Comparison of ENCODE assay signal across 9 cellular contexts in the genomic region with DNA sequence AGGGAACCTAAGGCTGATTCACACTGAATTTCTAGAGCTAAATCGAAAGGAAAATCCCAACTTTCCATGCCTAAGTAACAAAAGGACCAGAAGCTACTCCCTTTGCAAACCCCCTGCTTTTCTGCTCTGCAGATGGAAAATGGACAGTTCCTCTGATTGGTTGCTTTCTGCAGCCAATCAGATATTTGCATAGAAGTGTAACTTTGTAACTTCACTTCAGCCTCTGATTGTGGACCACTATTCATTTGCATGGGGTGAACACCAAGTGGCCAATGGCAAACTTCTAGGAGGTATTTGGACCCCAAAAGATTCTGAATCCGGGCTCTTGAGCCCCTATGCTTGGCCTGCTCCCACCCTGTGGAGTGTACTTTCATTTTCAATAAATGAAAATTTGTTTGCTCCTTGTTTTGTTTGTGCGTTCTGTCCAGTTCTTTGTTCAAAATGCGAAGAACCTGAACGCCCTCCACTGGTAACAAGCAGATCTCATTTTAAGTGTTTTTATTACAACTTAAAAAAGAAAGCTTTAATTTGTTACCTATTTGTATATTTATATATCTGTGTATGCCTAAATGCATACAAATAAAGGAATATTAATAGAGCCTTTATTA. TPM values are rescaled to one million over a fixed set of nuclear protein-coding genes. Genes with fewer than 3 reads are reported as not detected.
DNase-seq lines count a peak whose midpoint lies in the region; ATAC-seq and TF ChIP-seq lines count a peak whose summit lies in the region.
"Had no signal": no experiment of that assay in that cellular context is flagged by ENCODE, and none has a peak within 500 bp of the region (broad histone marks: within the 10 kb centered on the region; RNA-seq: fewer than 3 reads in every experiment).

No MANE protein-coding gene starts in this region.

- H3K9me3 ChIP-seq in right lobe of liver: no peaks in the 10 kb centered on the region

- WGBS in right lobe of liver (ENCODE audit: insufficient coverage, low coverage, low lambda C conversion rate, missing lambda C conversion rate): 40% methylated on average over 5 of the region's 5 CpGs

- peak overlapping the region; percentile 27 for H3K4me3 ChIP-seq in AG09309 (ENCODE audit: control insufficient read depth, low read depth, low read length)
- peak overlapping the region; percentile 40 for H3K4me3 ChIP-seq in WI38 (ENCODE audit: low read depth, low read length)
- peak overlapping the region in 2 of 3 donors; percentile 26 to 28 for H3K4me3 ChIP-seq in right lobe of liver

- peaks cover 36% of the 10 kb centered on the region for H3K4me1 Mint-ChIP-seq in HFFc6 (ENCODE audit: low read depth)
- H3K4me1 Mint-ChIP-seq in activated CD4-positive, alpha-beta memory T cell treated with anti-CD3 and anti-CD28 coated beads for 36 hours (ENCODE audit: low read depth): no peaks in the 10 kb centered on the region
- H3K4me1 Mint-ChIP-seq: stimulated activated effector memory CD8-positive, alpha-beta T cell treated with anti-CD3 and anti-CD28 coated beads, Interleukin-12 subunit alpha, Interleukin-12 subunit beta, amount 100 ng/mL, for 72 hours had no signal

- DNase-seq in AG09309 (ENCODE audit: low read depth): peak; percentile 37
- DNase-seq in HFFc6: peak; percentile 55
- peak in 1 of 3 donors; percentile 21 for DNase-seq in right lobe of liver
- no peak for DNase-seq in NCI-H524 (lab: John Stamatoyannopoulos, UW)
- DNase-seq in activated CD4-positive, alpha-beta memory T cell treated with anti-CD3 and anti-CD28 coated beads for 36 hours: no peak
- DNase-seq in NCI-H1436 (lab: John Stamatoyannopoulos, UW): no peak

- peaks cover 4% of the 10 kb centered on the region for H3K27me3 Mint-ChIP-seq in HFFc6 (ENCODE audit: insufficient read depth)
- H3K27me3 Mint-ChIP-seq in activated CD4-positive, alpha-beta memory T cell treated with anti-CD3 and anti-CD28 coated beads for 36 hours: peaks cover 9% of the 10 kb centered on the region

- H3K27ac Mint-ChIP-seq in HFFc6: peak overlapping the region; percentile 43; the same call in 1 of the 2 replicates
- H3K27ac Mint-ChIP-seq in activated CD4-positive, alpha-beta memory T cell treated with anti-CD3 and anti-CD28 coated beads for 36 hours: no peak overlapping the region
- H3K27ac Mint-ChIP-seq: stimulated activated effector memory CD8-positive, alpha-beta T cell treated with anti-CD3 and anti-CD28 coated beads, Interleukin-12 subunit alpha, Interleukin-12 subunit beta, amount 100 ng/mL, for 72 hours had no signal

- POLR2A ChIA-PET in activated CD4-positive, alpha-beta memory T cell treated with anti-CD3 and anti-CD28 coated beads for 36 hours (lab: Charles Lee): no interaction called here

- intact Hi-C loops in right lobe of liver (cut with DNase I): no loop called here
- intact Hi-C loops in activated CD4-positive, alpha-beta memory T cell treated with anti-CD3 and anti-CD28 coated beads for 36 hours (cut with micrococcal nuclease): no loop called here

- H3K27ac ChIP-seq in right lobe of liver: no peak overlapping the region

- CTCF ChIA-PET in activated CD4-positive, alpha-beta memory T cell treated with anti-CD3 and anti-CD28 coated beads for 36 hours (lab: Charles Lee): interaction anchor here (1.0 to 5.4 kb wide), 8 partner anchors 8 to 425 kb away, joined by 3 to 115 read pairs (median 6); a partner anchor contains a TSS

- peak; percentile 50 for TF ChIP-seq CTCF in AG09309 (IDR thresholded peaks at IDR 0.05; ENCODE audit: control insufficient read depth, insufficient read depth, low read depth, low read length, missing control alignments)
- peak; percentile 80 for TF ChIP-seq CTCF in HFFc6 (IDR thresholded peaks at IDR 0.05)
- TF ChIP-seq CTCF in WI38 (IDR thresholded peaks at IDR 0.05; ENCODE audit: low read depth, low read length): 0 out of 2 replicates have a peak, but pooled peaks have one; percentile 22
- TF ChIP-seq CTCF in right lobe of liver (IDR thresholded peaks at IDR 0.05): peak; percentile 32 to 44 (median 39)

- TF ChIP-seq POLR2A in right lobe of liver (IDR thresholded peaks at IDR 0.05): no peak

- H3K36me3 Mint-ChIP-seq in HFFc6 (ENCODE audit: low read depth): no peaks in the 10 kb centered on the region
- H3K36me3 Mint-ChIP-seq in activated CD4-positive, alpha-beta memory T cell treated with anti-CD3 and anti-CD28 coated beads for 36 hours: no peaks in the 10 kb centered on the region
- H3K36me3 Mint-ChIP-seq: stimulated activated effector memory CD8-positive, alpha-beta T cell treated with anti-CD3 and anti-CD28 coated beads, Interleukin-12 subunit alpha, Interleukin-12 subunit beta, amount 100 ng/mL, for 72 hours had no signal

- peak overlapping the region; percentile 90 for H3K4me3 Mint-ChIP-seq in HFFc6
- H3K4me3 Mint-ChIP-seq in activated CD4-positive, alpha-beta memory T cell treated with anti-CD3 and anti-CD28 coated beads for 36 hours: no peak overlapping the region
- H3K4me3 Mint-ChIP-seq: stimulated activated effector memory CD8-positive, alpha-beta T cell treated with anti-CD3 and anti-CD28 coated beads, Interleukin-12 subunit alpha, Interleukin-12 subunit beta, amount 100 ng/mL, for 72 hours had no signal

- H3K27me3 ChIP-seq in right lobe of liver: no peaks in the 10 kb centered on the region

- ATAC-seq in right lobe of liver: peak; percentile 33 to 61 (median 46)
- ATAC-seq in GM21723 (IDR thresholded peaks at IDR 0.05; ENCODE audit: unreplicated experiment): no peak
- ATAC-seq: stimulated activated effector memory CD8-positive, alpha-beta T cell treated with anti-CD3 and anti-CD28 coated beads, Interleukin-12 subunit alpha, Interleukin-12 subunit beta, amount 100 ng/mL, for 72 hours had no signal

- no peaks in the 10 kb centered on the region for H3K36me3 ChIP-seq in right lobe of liver

- no peaks in the 10 kb centered on the region for H3K9me3 Mint-ChIP-seq in HFFc6
- no peaks in the 10 kb centered on the region for H3K9me3 Mint-ChIP-seq in activated CD4-positive, alpha-beta memory T cell treated with anti-CD3 and anti-CD28 coated beads for 36 hours
- H3K9me3 Mint-ChIP-seq: stimulated activated effector memory CD8-positive, alpha-beta T cell treated with anti-CD3 and anti-CD28 coated beads, Interleukin-12 subunit alpha, Interleukin-12 subunit beta, amount 100 ng/mL, for 72 hours had no signal

- H3K4me1 ChIP-seq in right lobe of liver: no peaks in the 10 kb centered on the region

RNA-seq across cellular contexts. Expression of a gene that starts 6.4 kb away (rescaled TPM):
- 10 to 100 TPM; 16.0 to 27.1 (median 24.8) TPM for total RNA-seq in HFFc6 (2021; fragmentation: NEBNext Ultra II Directional; extraction: Animal tissue kit (Norgen Biotek cat#: 25700))
- 10 to 100 TPM; 18.5 to 32.1 (median 23.8) TPM for total RNA-seq in right lobe of liver
- 10 to 100 TPM in 1 of 2 experiments, 1 to 10 TPM in 1; 8.2 to 12.0 TPM for total RNA-seq in activated CD4-positive, alpha-beta memory T cell treated with anti-CD3 and anti-CD28 coated beads for 36 hours

RNA-seq across cellular contexts. Expression of a gene that starts 18.4 kb away (rescaled TPM):
- 10 to 100 TPM; 32.4 to 53.4 (median 46.1) TPM for total RNA-seq in HFFc6 (2021; fragmentation: NEBNext Ultra II Directional; extraction: Animal tissue kit (Norgen Biotek cat#: 25700))
- 10 to 100 TPM in 4 of 6 experiments, 1 to 10 TPM in 2; 4.4 to 16.0 (median 12.7) TPM for total RNA-seq in right lobe of liver
- 10 to 100 TPM in 1 of 2 experiments, 1 to 10 TPM in 1; 8.2 to 11.9 TPM for total RNA-seq in activated CD4-positive, alpha-beta memory T cell treated with anti-CD3 and anti-CD28 coated beads for 36 hours

RNA-seq across cellular contexts. Expression of a gene that starts 29.8 kb away (rescaled TPM):
- total RNA-seq in HFFc6 (2021; fragmentation: NEBNext Ultra II Directional; extraction: Animal tissue kit (Norgen Biotek cat#: 25700)): 100 to 1,000 TPM; 127 to 172 (median 139) TPM
- 10 to 100 TPM; 29.1 to 59.1 (median 37.2) TPM for total RNA-seq in right lobe of liver
- 10 to 100 TPM; 79.1 to 93.3 TPM for total RNA-seq in activated CD4-positive, alpha-beta memory T cell treated with anti-CD3 and anti-CD28 coated beads for 36 hours

RNA-seq across cellular contexts. Expression of a gene that starts 30.1 kb away (rescaled TPM):
- under 1 TPM in 3 of 6 experiments, not detected in 3; 0.11 to 0.40 (median 0.34) TPM for total RNA-seq in HFFc6 (2021; fragmentation: NEBNext Ultra II Directional; extraction: Animal tissue kit (Norgen Biotek cat#: 25700))
- under 1 TPM in 3 of 6 experiments, not detected in 3; 0.20 to 0.21 (median 0.20) TPM for total RNA-seq in right lobe of liver
- total RNA-seq in activated CD4-positive, alpha-beta memory T cell treated with anti-CD3 and anti-CD28 coated beads for 36 hours: under 1 TPM; 0.29 to 0.31 TPM

RNA-seq across cellular contexts. Expression of a gene that starts 38.1 kb away (rescaled TPM):
- total RNA-seq in HFFc6 (2021; fragmentation: NEBNext Ultra II Directional; extraction: Animal tissue kit (Norgen Biotek cat#: 25700)): 10 to 100 TPM; 14.7 to 50.1 (median 46.5) TPM
- 100 to 1,000 TPM in 1 of 6 experiments, 10 to 100 TPM in 2, not detected in 3; 32.1 to 248 (median 43.0) TPM for total RNA-seq in right lobe of liver
- under 1 TPM in 1 of 2 experiments, not detected in 1; 0.22 TPM for total RNA-seq in activated CD4-positive, alpha-beta memory T cell treated with anti-CD3 and anti-CD28 coated beads for 36 hours

Comparison
In these comparisons a context has a peak if more than half of its experiments do, and no peak if none do; other contexts are left out.
1. DNase-seq: peak in AG09309 (single experiment) and HFFc6 (single experiment); none in NCI-H524 (0 of 2), activated CD4-positive, alpha-beta memory T cell treated with anti-CD3 and anti-CD28 coated beads for 36 hours (single experiment) and NCI-H1436 (single experiment).
2. CTCF ChIP-seq: peak in every context shown above with its lines; median percentile 80 in HFFc6; 50 in AG09309; 39 in right lobe of liver; 22 in WI38.
3. Peak in every context shown above with its lines, with median percentiles within 50 percentile points of each other: H3K4me3 ChIP-seq.